ENCODE assay signal across 1 cellular context in the genomic region with DNA sequence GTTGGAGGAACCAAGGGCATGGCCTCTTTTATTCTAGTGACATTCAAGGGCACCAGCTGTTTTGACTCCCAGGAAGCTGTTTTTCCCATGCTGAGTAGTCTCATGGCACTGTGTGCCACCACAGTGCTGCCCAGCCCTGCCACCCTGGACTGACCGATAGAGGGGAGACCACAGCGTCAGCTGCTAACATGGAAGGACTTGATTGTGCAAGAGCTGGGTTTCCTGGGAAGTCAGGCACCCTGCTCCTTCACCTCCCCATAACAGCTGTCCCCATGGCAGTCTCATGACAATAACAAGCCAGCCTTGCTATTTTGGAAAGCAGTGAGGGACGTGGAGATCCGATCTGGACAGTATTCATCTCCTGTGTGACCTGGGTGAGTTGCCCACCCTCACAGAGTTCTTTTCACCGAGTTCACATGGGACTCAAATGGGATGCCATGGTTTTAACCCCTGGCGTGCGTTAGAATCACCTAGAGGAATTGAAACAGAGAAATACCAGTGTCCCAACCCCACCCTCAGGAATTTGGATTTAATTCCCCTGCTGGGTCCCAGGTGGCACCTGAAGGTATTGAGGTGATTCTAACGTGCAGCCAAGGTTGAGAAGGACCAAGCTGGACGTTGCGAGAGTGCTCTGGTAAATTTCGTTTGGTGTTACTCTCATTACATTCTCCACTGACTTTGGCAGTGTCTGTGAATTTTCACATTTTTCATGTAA.
TF ChIP-seq lines count a peak whose summit lies in the region.

No MANE protein-coding gene starts in this region.

TF ChIP-seq in GM23338, 12 proteins besides CTCF, POLR2A, EP300 and RAD21 (continued from another document):
- TF ChIP-seq, protein P1, sequence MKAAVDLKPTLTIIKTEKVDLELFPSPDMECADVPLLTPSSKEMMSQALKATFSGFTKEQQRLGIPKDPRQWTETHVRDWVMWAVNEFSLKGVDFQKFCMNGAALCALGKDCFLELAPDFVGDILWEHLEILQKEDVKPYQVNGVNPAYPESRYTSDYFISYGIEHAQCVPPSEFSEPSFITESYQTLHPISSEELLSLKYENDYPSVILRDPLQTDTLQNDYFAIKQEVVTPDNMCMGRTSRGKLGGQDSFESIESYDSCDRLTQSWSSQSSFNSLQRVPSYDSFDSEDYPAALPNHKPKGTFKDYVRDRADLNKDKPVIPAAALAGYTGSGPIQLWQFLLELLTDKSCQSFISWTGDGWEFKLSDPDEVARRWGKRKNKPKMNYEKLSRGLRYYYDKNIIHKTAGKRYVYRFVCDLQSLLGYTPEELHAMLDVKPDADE (IDR thresholded peaks at IDR 0.05), result no peak
